10 cellular contexts compared by ENCODE assay signal in the genomic region with DNA sequence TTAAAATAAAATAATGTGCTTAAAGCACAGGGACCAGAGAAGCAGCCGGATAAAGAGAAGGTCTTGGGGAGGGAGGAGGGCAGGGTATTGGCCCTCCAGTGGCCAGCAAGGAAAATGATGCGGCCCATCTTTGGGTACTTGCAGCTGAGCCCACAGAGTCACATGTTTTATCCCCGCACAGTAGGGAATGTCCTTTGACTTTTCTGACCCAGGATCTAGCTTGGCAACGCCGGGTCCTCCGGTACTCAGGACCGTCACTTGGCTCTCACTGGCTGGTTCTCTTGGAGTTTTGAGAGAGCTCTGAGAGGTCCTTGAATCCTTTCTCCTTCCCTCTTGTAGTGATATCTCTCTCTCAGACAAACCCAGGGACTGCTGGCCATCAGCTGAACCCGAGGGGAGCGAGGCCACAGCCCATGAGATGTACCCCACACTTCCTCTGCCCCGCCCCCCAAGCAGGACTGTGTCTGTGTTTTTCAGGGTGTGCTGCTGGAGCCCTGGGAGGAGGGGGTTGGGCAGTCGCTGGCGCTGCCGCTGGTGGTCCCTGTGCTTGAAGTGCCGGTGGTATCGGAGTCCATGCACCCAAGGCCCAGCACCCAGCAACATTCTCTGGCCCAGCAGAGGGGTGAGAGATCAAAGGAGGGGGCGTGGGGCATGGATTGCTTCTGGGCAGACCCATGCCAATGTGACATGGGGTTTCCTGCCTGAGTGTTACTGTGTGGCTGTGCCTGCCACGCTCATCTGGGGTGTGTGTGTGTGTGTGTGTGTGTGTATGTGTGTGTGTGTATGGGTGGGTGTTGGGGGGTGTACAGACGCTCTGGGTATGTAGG. TPM values are rescaled to one million over a fixed set of nuclear protein-coding genes. Genes with fewer than 3 reads are reported as not detected.
DNase-seq lines count a peak whose midpoint lies in the region; ATAC-seq and TF ChIP-seq lines count a peak whose summit lies in the region.
"Had no signal": no experiment of that assay in that cellular context is flagged by ENCODE, and none has a peak within 500 bp of the region (broad histone marks: within the 10 kb centered on the region; RNA-seq: fewer than 3 reads in every experiment).

No MANE protein-coding gene starts in this region.

- no peak for TF ChIP-seq POLR2A in heart left ventricle (IDR thresholded peaks at IDR 0.05)

- TF ChIP-seq CTCF in heart left ventricle (IDR thresholded peaks at IDR 0.05): peak in 7 of 12 donors; percentile 13 to 32 (median 30)

- peaks cover 6% of the 10 kb centered on the region for H3K4me1 Mint-ChIP-seq in activated T-helper 17 cell treated with anti-CD3 and anti-CD28 coated beads, Interleukin-2, amount 50 U/mL, for 72 hours

- peak overlapping the region in 9 of 12 donors; percentile 35 to 58 (median 52) for H3K4me3 ChIP-seq in heart left ventricle

- peak; percentile 29 for DNase-seq in DMS79 treated with DMSO at 0.1 percent for 48 hours (lab: John Stamatoyannopoulos, UW)
- no peak for DNase-seq in heart left ventricle
- DNase-seq in posterior vena cava (ENCODE audit: low spot score): peak; percentile 66
- no peak for DNase-seq in cortex of kidney (lab: John Stamatoyannopoulos, UW)
- DNase-seq: HCEC 1CT had no signal

- H3K27ac Mint-ChIP-seq in activated T-helper 17 cell treated with anti-CD3 and anti-CD28 coated beads, Interleukin-2, amount 50 U/mL, for 72 hours: no peak overlapping the region
- H3K27ac Mint-ChIP-seq: stimulated activated naive CD8-positive, alpha-beta T cell treated with anti-CD3 and anti-CD28 coated beads, Interleukin-15, Interleukin-2, amounts not matched to agents 100 ng/mL and 50 ng/mL, for 24 hours had no signal

- ATAC-seq in activated T-helper 17 cell treated with anti-CD3 and anti-CD28 coated beads, Interleukin-2, amount 50 U/mL, for 72 hours (replicated peaks): peak; percentile 12
- ATAC-seq in heart left ventricle: peak; percentile 35 to 70 (median 68)
- ATAC-seq in HG03432 (IDR thresholded peaks at IDR 0.05; ENCODE audit: unreplicated experiment): no peak
- ATAC-seq in GM19328 (IDR thresholded peaks at IDR 0.05; ENCODE audit: unreplicated experiment): no peak
- no peak for ATAC-seq in HG03520 (IDR thresholded peaks at IDR 0.05; ENCODE audit: unreplicated experiment)

- H3K4me1 ChIP-seq in heart left ventricle: peaks cover 0 to 23% (median 5%) of the 10 kb centered on the region in 12 donors

- no peaks in the 10 kb centered on the region for H3K9me3 ChIP-seq in heart left ventricle

- H3K27me3 ChIP-seq in heart left ventricle: no peaks in the 10 kb centered on the region

- no peak overlapping the region for H3K4me3 Mint-ChIP-seq in activated T-helper 17 cell treated with anti-CD3 and anti-CD28 coated beads, Interleukin-2, amount 50 U/mL, for 72 hours
- H3K4me3 Mint-ChIP-seq: stimulated activated naive CD8-positive, alpha-beta T cell treated with anti-CD3 and anti-CD28 coated beads, Interleukin-15, Interleukin-2, amounts not matched to agents 100 ng/mL and 50 ng/mL, for 24 hours had no signal

- H3K36me3 ChIP-seq in heart left ventricle: no peaks in the 10 kb centered on the region

- 13 to 37% (median 27%) methylated on average over 13 to 18 of the region's 18 CpGs for WGBS in heart left ventricle, 4 donors

- intact Hi-C loops in heart left ventricle (cut with DNase I): no loop called here
- intact Hi-C loops in posterior vena cava (cut with DNase I): no loop called here

- H3K27ac ChIP-seq in heart left ventricle: peak overlapping the region in 8 of 12 donors; percentile 25 to 74 (median 48)

- no peaks in the 10 kb centered on the region for H3K36me3 Mint-ChIP-seq in activated T-helper 17 cell treated with anti-CD3 and anti-CD28 coated beads, Interleukin-2, amount 50 U/mL, for 72 hours (ENCODE audit: low read depth)

- H3K9me3 Mint-ChIP-seq in activated T-helper 17 cell treated with anti-CD3 and anti-CD28 coated beads, Interleukin-2, amount 50 U/mL, for 72 hours: no peaks in the 10 kb centered on the region
- H3K9me3 Mint-ChIP-seq: stimulated activated naive CD8-positive, alpha-beta T cell treated with anti-CD3 and anti-CD28 coated beads, Interleukin-15, Interleukin-2, amounts not matched to agents 100 ng/mL and 50 ng/mL, for 24 hours had no signal

- H3K27me3 Mint-ChIP-seq in activated T-helper 17 cell treated with anti-CD3 and anti-CD28 coated beads, Interleukin-2, amount 50 U/mL, for 72 hours: peaks cover 34% of the 10 kb centered on the region

RNA-seq across cellular contexts. Expression of a gene that starts 35.5 kb away (rescaled TPM):
- 100 to 1,000 TPM; 220 to 398 TPM for total RNA-seq in activated T-helper 17 cell treated with anti-CD3 and anti-CD28 coated beads, Interleukin-2, amount 50 U/mL, for 72 hours
- total RNA-seq in heart left ventricle (100 to 1,000 TPM; 211 to 481 (median 313) TPM), posterior vena cava (100 to 1,000 TPM; 141 to 160 TPM)
- 100 to 1,000 TPM; 115 to 408 TPM for polyA plus RNA-seq in heart left ventricle

Comparison
In these comparisons a context has a peak if more than half of its experiments do, and no peak if none do; other contexts are left out.
1. DNase-seq: peak in DMS79 treated with DMSO at 0.1 percent for 48 hours (single experiment) and posterior vena cava (single experiment); none in heart left ventricle (0 of 5) and cortex of kidney (single experiment).
2. ATAC-seq: peak in activated T-helper 17 cell treated with anti-CD3 and anti-CD28 coated beads, Interleukin-2, amount 50 U/mL, for 72 hours (single experiment) and heart left ventricle (4 of 4); none in HG03432 (single experiment), GM19328 (single experiment) and HG03520 (single experiment).